ENCODE assay signal across 14 cellular contexts in genomic region chrX:70694339-70695122, GRCh38.
A peak's percentile ranks its signal among the peaks of the same experiment; 100 is the strongest.
DNase-seq lines count a peak whose midpoint lies in the region; ATAC-seq, FAIRE-seq and TF ChIP-seq lines count a peak whose summit lies in the region.
"Had no signal": no experiment of that assay in that cellular context is flagged by ENCODE, and none has a peak within 500 bp of the region (broad histone marks: within the 10 kb centered on the region; RNA-seq: fewer than 3 reads in every experiment).

No MANE protein-coding gene starts in this region.

- intact Hi-C loops in CD4-positive, alpha-beta T cell (cut with DNase I, micrococcal nuclease): no loop called here

- peaks cover 8% of the 10 kb centered on the region for H3K4me1 Mint-ChIP-seq in activated CD8-positive, alpha-beta memory T cell treated with anti-CD3 and anti-CD28 coated beads, Interleukin-2, amount 10 ng/mL, durations not matched to agents 7 days and 5 days
- H3K4me1 Mint-ChIP-seq in activated naive CD8-positive, alpha-beta T cell treated with anti-CD3 and anti-CD28 coated beads, Interleukin-2, amount 50 U/mL, for 24 hours: peaks cover 10% of the 10 kb centered on the region
- peaks cover 3% of the 10 kb centered on the region for H3K4me1 Mint-ChIP-seq in activated naive CD8-positive, alpha-beta T cell treated with anti-CD3 and anti-CD28 coated beads for 36 hours
- H3K4me1 Mint-ChIP-seq in astrocyte (ENCODE audit: low read depth, unreplicated experiment): no peaks in the 10 kb centered on the region
- no peaks in the 10 kb centered on the region for H3K4me1 Mint-ChIP-seq in CD4-positive, alpha-beta T cell (ENCODE audit: low read depth)
- H3K4me1 Mint-ChIP-seq: CD4-positive, CD25-positive, alpha-beta regulatory T cell; H9 had no signal

- TF ChIP-seq CTCF in astrocyte (IDR thresholded peaks at IDR 0.05; ENCODE audit: insufficient read depth, low read depth, low read length): no peak
- no peak for TF ChIP-seq CTCF in CD4-positive, alpha-beta T cell (IDR thresholded peaks at IDR 0.05)

- H3K27ac Mint-ChIP-seq in activated CD8-positive, alpha-beta memory T cell treated with anti-CD3 and anti-CD28 coated beads, Interleukin-2, amount 10 ng/mL, durations not matched to agents 7 days and 5 days: peak overlapping the region; percentile 22
- no peak overlapping the region for H3K27ac Mint-ChIP-seq in activated naive CD8-positive, alpha-beta T cell treated with anti-CD3 and anti-CD28 coated beads, Interleukin-2, amount 50 U/mL, for 24 hours
- H3K27ac Mint-ChIP-seq in activated naive CD8-positive, alpha-beta T cell treated with anti-CD3 and anti-CD28 coated beads for 36 hours: no peak overlapping the region
- no peak overlapping the region for H3K27ac Mint-ChIP-seq in astrocyte (ENCODE audit: unreplicated experiment)
- H3K27ac Mint-ChIP-seq in CD4-positive, alpha-beta T cell: no peak overlapping the region
- H3K27ac Mint-ChIP-seq: CD4-positive, CD25-positive, alpha-beta regulatory T cell; H9 had no signal

- no peak overlapping the region for H2AFZ ChIP-seq in astrocyte (ENCODE audit: low read depth, low read length)

- ATAC-seq in activated CD8-positive, alpha-beta memory T cell treated with anti-CD3 and anti-CD28 coated beads, Interleukin-2, amount 10 ng/mL, durations not matched to agents 7 days and 5 days: no peak
- ATAC-seq in activated naive CD8-positive, alpha-beta T cell treated with anti-CD3 and anti-CD28 coated beads, Interleukin-2, amount 50 U/mL, for 24 hours: peak; percentile 49
- ATAC-seq in CD4-positive, alpha-beta T cell (ENCODE audit: poor library complexity): no peak

- no peaks in the 10 kb centered on the region for H3K9me3 ChIP-seq in astrocyte (ENCODE audit: insufficient read depth, low read depth, low read length)
- no peaks in the 10 kb centered on the region for H3K9me3 ChIP-seq in CD4-positive, alpha-beta T cell (ENCODE audit: control insufficient read depth, low read length)

- H3K9ac ChIP-seq in astrocyte (ENCODE audit: low read length): no peak overlapping the region
- H3K9ac ChIP-seq: BLaER1 treated with 17β-estradiol and CSF1 and Interleukin-3, amounts not matched to agents 10 nM and 100 nM had no signal

- H3K36me3 ChIP-seq in astrocyte (ENCODE audit: insufficient read depth, low read length): no peaks in the 10 kb centered on the region
- H3K36me3 ChIP-seq: BLaER1 treated with 17β-estradiol and CSF1 and Interleukin-3, amounts not matched to agents 10 nM and 100 nM had no signal

- POLR2A ChIA-PET in CD4-positive, alpha-beta T cell (lab: Charles Lee): no interaction called here

- H3K4me3 Mint-ChIP-seq in activated CD8-positive, alpha-beta memory T cell treated with anti-CD3 and anti-CD28 coated beads, Interleukin-2, amount 10 ng/mL, durations not matched to agents 7 days and 5 days: no peak overlapping the region
- no peak overlapping the region for H3K4me3 Mint-ChIP-seq in activated naive CD8-positive, alpha-beta T cell treated with anti-CD3 and anti-CD28 coated beads, Interleukin-2, amount 50 U/mL, for 24 hours
- no peak overlapping the region for H3K4me3 Mint-ChIP-seq in activated naive CD8-positive, alpha-beta T cell treated with anti-CD3 and anti-CD28 coated beads for 36 hours
- no peak overlapping the region for H3K4me3 Mint-ChIP-seq in astrocyte (ENCODE audit: unreplicated experiment)
- H3K4me3 Mint-ChIP-seq in CD4-positive, alpha-beta T cell: no peak overlapping the region
- H3K4me3 Mint-ChIP-seq: CD4-positive, CD25-positive, alpha-beta regulatory T cell; H9 had no signal

- no peak overlapping the region for H3K27ac ChIP-seq in astrocyte (ENCODE audit: low read depth, low read length)
- H3K27ac ChIP-seq in CD4-positive, alpha-beta T cell (ENCODE audit: low read depth, low read length): no peak overlapping the region
- H3K27ac ChIP-seq: BLaER1 treated with 17β-estradiol and CSF1 and Interleukin-3, amounts not matched to agents 10 nM and 100 nM had no signal

- no peak overlapping the region for H3K4me2 ChIP-seq in astrocyte (ENCODE audit: low read length)
- H3K4me2 ChIP-seq: BLaER1 treated with 17β-estradiol and CSF1 and Interleukin-3, amounts not matched to agents 10 nM and 100 nM had no signal

- no peak overlapping the region for H3K4me3 ChIP-seq in astrocyte (ENCODE audit: insufficient read depth, low read depth, low read length)
- H3K4me3 ChIP-seq: BLaER1 treated with 17β-estradiol and CSF1 and Interleukin-3, amounts not matched to agents 10 nM and 100 nM had no signal

- H3K27me3 ChIP-seq in astrocyte (ENCODE audit: insufficient read depth, low read length): no peaks in the 10 kb centered on the region
- H3K27me3 ChIP-seq in CD4-positive, alpha-beta T cell (ENCODE audit: control insufficient read depth, insufficient read depth, low read length): no peaks in the 10 kb centered on the region

- CTCF ChIA-PET in activated CD8-positive, alpha-beta memory T cell treated with anti-CD3 and anti-CD28 coated beads, Interleukin-2, amount 10 ng/mL, durations not matched to agents 7 days and 5 days (lab: Charles Lee): no interaction called here
- CTCF ChIA-PET in CD4-positive, alpha-beta T cell (lab: Charles Lee): no interaction called here

- H3K4me1 ChIP-seq in astrocyte (ENCODE audit: insufficient read depth, low read length): no peaks in the 10 kb centered on the region
- H3K4me1 ChIP-seq: BLaER1 treated with 17β-estradiol and CSF1 and Interleukin-3, amounts not matched to agents 10 nM and 100 nM had no signal

- no peaks in the 10 kb centered on the region for H4K20me1 ChIP-seq in astrocyte (ENCODE audit: insufficient read depth, low read length)
- H4K20me1 ChIP-seq: BLaER1 treated with 17β-estradiol and CSF1 and Interleukin-3, amounts not matched to agents 10 nM and 100 nM had no signal

- H3K27me3 Mint-ChIP-seq in activated CD8-positive, alpha-beta memory T cell treated with anti-CD3 and anti-CD28 coated beads, Interleukin-2, amount 10 ng/mL, durations not matched to agents 7 days and 5 days: no peaks in the 10 kb centered on the region
- no peaks in the 10 kb centered on the region for H3K27me3 Mint-ChIP-seq in activated naive CD8-positive, alpha-beta T cell treated with anti-CD3 and anti-CD28 coated beads, Interleukin-2, amount 50 U/mL, for 24 hours
- no peaks in the 10 kb centered on the region for H3K27me3 Mint-ChIP-seq in activated naive CD8-positive, alpha-beta T cell treated with anti-CD3 and anti-CD28 coated beads for 36 hours
- H3K27me3 Mint-ChIP-seq in astrocyte (ENCODE audit: low read depth, unreplicated experiment): no peaks in the 10 kb centered on the region
- no peaks in the 10 kb centered on the region for H3K27me3 Mint-ChIP-seq in CD4-positive, alpha-beta T cell

- FAIRE-seq in astrocyte (lab: Jason Lieb, UNC): peak; percentile 83

- H3K9me3 Mint-ChIP-seq in activated CD8-positive, alpha-beta memory T cell treated with anti-CD3 and anti-CD28 coated beads, Interleukin-2, amount 10 ng/mL, durations not matched to agents 7 days and 5 days (ENCODE audit: low read depth): no peaks in the 10 kb centered on the region
- no peaks in the 10 kb centered on the region for H3K9me3 Mint-ChIP-seq in activated naive CD8-positive, alpha-beta T cell treated with anti-CD3 and anti-CD28 coated beads, Interleukin-2, amount 50 U/mL, for 24 hours
- H3K9me3 Mint-ChIP-seq in activated naive CD8-positive, alpha-beta T cell treated with anti-CD3 and anti-CD28 coated beads for 36 hours: no peaks in the 10 kb centered on the region
- no peaks in the 10 kb centered on the region for H3K9me3 Mint-ChIP-seq in astrocyte (ENCODE audit: unreplicated experiment)
- peaks cover 3% of the 10 kb centered on the region for H3K9me3 Mint-ChIP-seq in CD4-positive, alpha-beta T cell
- H3K9me3 Mint-ChIP-seq: CD4-positive, CD25-positive, alpha-beta regulatory T cell had no signal

- no peak for DNase-seq in activated CD8-positive, alpha-beta memory T cell treated with anti-CD3 and anti-CD28 coated beads, Interleukin-2, amount 10 ng/mL, durations not matched to agents 7 days and 5 days
- no peak for DNase-seq in activated CD8-positive, alpha-beta memory T cell treated with anti-CD3 and anti-CD28 coated beads, Interleukin-2, amount 50 U/mL, for 4 hours
- DNase-seq in activated naive CD8-positive, alpha-beta T cell treated with anti-CD3 and anti-CD28 coated beads, Interleukin-2, amount 50 U/mL, for 24 hours: no peak
- no peak for DNase-seq in activated naive CD8-positive, alpha-beta T cell treated with anti-CD3 and anti-CD28 coated beads for 36 hours
- DNase-seq in astrocyte (ENCODE audit: low read depth): no peak
- no peak for DNase-seq in GM19240 (ENCODE audit: insufficient read length, low spot score)
- no peak for DNase-seq in CD4-positive, alpha-beta T cell
- DNase-seq: ACHN; Calu3; CD4-positive, CD25-positive, alpha-beta regulatory T cell; DMS 273 treated with DMSO at 0.1 percent for 48 hours; GOT3; H9 had no signal

- H3K79me2 ChIP-seq in astrocyte (ENCODE audit: insufficient read depth, low read length): no peaks in the 10 kb centered on the region

- H3K36me3 Mint-ChIP-seq in activated CD8-positive, alpha-beta memory T cell treated with anti-CD3 and anti-CD28 coated beads, Interleukin-2, amount 10 ng/mL, durations not matched to agents 7 days and 5 days: no peaks in the 10 kb centered on the region
- no peaks in the 10 kb centered on the region for H3K36me3 Mint-ChIP-seq in activated naive CD8-positive, alpha-beta T cell treated with anti-CD3 and anti-CD28 coated beads, Interleukin-2, amount 50 U/mL, for 24 hours (ENCODE audit: low read depth)
- H3K36me3 Mint-ChIP-seq in activated naive CD8-positive, alpha-beta T cell treated with anti-CD3 and anti-CD28 coated beads for 36 hours: no peaks in the 10 kb centered on the region
- no peaks in the 10 kb centered on the region for H3K36me3 Mint-ChIP-seq in astrocyte (ENCODE audit: low read depth, unreplicated experiment)
- no peaks in the 10 kb centered on the region for H3K36me3 Mint-ChIP-seq in CD4-positive, alpha-beta T cell (ENCODE audit: low read depth)
- H3K36me3 Mint-ChIP-seq: CD4-positive, CD25-positive, alpha-beta regulatory T cell had no signal
